ENCODE assay signal across 26 cellular contexts in genomic region chr21:44763451-44764318, GRCh38. TPM values are rescaled to one million over a fixed set of nuclear protein-coding genes. Genes with fewer than 3 reads are reported as not detected.
"Had no signal": no experiment of that assay in that cellular context is flagged by ENCODE, and none has a peak within 500 bp of the region (broad histone marks: within the 10 kb centered on the region; RNA-seq: fewer than 3 reads in every experiment).

No MANE protein-coding gene starts in this region.

- H3K9ac ChIP-seq: parathyroid adenoma had no signal

- H3K79me2 ChIP-seq: parathyroid adenoma had no signal

- H3K9me3 ChIP-seq: adrenal gland, breast epithelium, gastroesophageal sphincter, heart left ventricle, neutrophil, tibial nerve had no signal

- H3K4me1 ChIP-seq: adrenal gland, breast epithelium, gastroesophageal sphincter, parathyroid adenoma had no signal

- H3K36me3 Mint-ChIP-seq: activated naive CD4-positive, alpha-beta T cell treated with anti-CD3 and anti-CD28 coated beads, Interleukin-2, amount 50 U/mL, for 72 hours; natural killer cell had no signal

- H3K36me3 ChIP-seq: adrenal gland, breast epithelium, neutrophil had no signal

- H3K27ac ChIP-seq: adrenal gland, breast epithelium, gastroesophageal sphincter, heart left ventricle, neutrophil, parathyroid adenoma, tibial nerve had no signal

- H3K27ac Mint-ChIP-seq: activated naive CD4-positive, alpha-beta T cell treated with anti-CD3 and anti-CD28 coated beads, Interleukin-2, amount 50 U/mL, for 72 hours; activated T-cell treated with anti-CD3 and anti-CD28 coated beads, Interleukin-2, amount 50 U/mL, for 72 hours; dendritic cell treated with granulocyte-macrophage colony-stimulating factor and Interleukin-4, amounts not matched to agents 40 ng/mL and 50 ng/mL, for 4 days; natural killer cell had no signal

- ATAC-seq: activated naive CD4-positive, alpha-beta T cell treated with anti-CD3 and anti-CD28 coated beads, Interleukin-2, amount 50 U/mL, for 72 hours; activated T-cell treated with anti-CD3 and anti-CD28 coated beads, Interleukin-2, amount 50 U/mL, for 72 hours; esophagus mucosa; gastroesophageal sphincter; heart left ventricle; natural killer cell had no signal

- H2AFZ ChIP-seq: parathyroid adenoma had no signal

- H3K27me3 ChIP-seq: adrenal gland, breast epithelium, heart left ventricle, tibial nerve had no signal

- H3K27me3 Mint-ChIP-seq: dendritic cell treated with granulocyte-macrophage colony-stimulating factor and Interleukin-4, amounts not matched to agents 40 ng/mL and 50 ng/mL, for 4 days had no signal

- H3K9me3 Mint-ChIP-seq: activated naive CD4-positive, alpha-beta T cell treated with anti-CD3 and anti-CD28 coated beads, Interleukin-2, amount 50 U/mL, for 72 hours; activated T-cell treated with anti-CD3 and anti-CD28 coated beads, Interleukin-2, amount 50 U/mL, for 72 hours; dendritic cell treated with granulocyte-macrophage colony-stimulating factor and Interleukin-4, amounts not matched to agents 40 ng/mL and 50 ng/mL, for 4 days; natural killer cell had no signal

- H3K4me3 ChIP-seq: adrenal gland, breast epithelium, gastroesophageal sphincter, heart left ventricle, tibial nerve had no signal

- DNase-seq: activated CD4-positive, alpha-beta T cell treated with anti-CD3 and anti-CD28 coated beads, Interleukin-2, amount 50 U/mL, for 4 hours; activated CD4-positive, CD25-positive, alpha-beta regulatory T cell treated with anti-CD3 and anti-CD28 coated beads, Interleukin-2, amount 50 U/mL, for 72 hours; activated gamma-delta T cell treated with Interleukin-2 at 50 U/mL for 16 hours; activated T-cell treated with anti-CD3 and anti-CD28 coated beads, Interleukin-2, amount 50 U/mL, for 72 hours; cerebellar nuclear complex; effector CD8-positive, alpha-beta T cell; kidney glomerular epithelial cell; mesendoderm; natural killer cell; stimulated activated CD4-positive, alpha-beta T cell treated with anti-CD3 and anti-CD28 coated beads, Interleukin-12 subunit alpha, Interleukin-12 subunit beta, amount 100 ng/mL, for 4 hours; stimulated activated CD4-positive, alpha-beta T cell treated with anti-CD3 and anti-CD28 coated beads, Interleukin-1b, Interleukin-23, amount 100 ng/mL, for 48 hours; stimulated activated CD8-positive, alpha-beta memory T cell treated with anti-CD3 and anti-CD28 coated beads, Interleukin-4, amount 100 ng/mL, for 48 hours; stimulated activated naive CD4-positive, alpha-beta T cell treated with Interleukin-2 at 50 U/mL for 16 hours had no signal

- H3K4me3 Mint-ChIP-seq: activated T-cell treated with anti-CD3 and anti-CD28 coated beads, Interleukin-2, amount 50 U/mL, for 72 hours; dendritic cell treated with granulocyte-macrophage colony-stimulating factor and Interleukin-4, amounts not matched to agents 40 ng/mL and 50 ng/mL, for 4 days; natural killer cell had no signal

RNA-seq across cellular contexts. Expression of gene TSPEAR, which starts 52.3 kb away (rescaled TPM):
- total RNA-seq: activated CD8-positive, alpha-beta memory T cell treated with anti-CD3 and anti-CD28 coated beads for 36 hours; activated naive CD4-positive, alpha-beta T cell treated with anti-CD3 and anti-CD28 coated beads, Interleukin-2, amount 50 U/mL, for 72 hours; activated T-cell treated with anti-CD3 and anti-CD28 coated beads, Interleukin-2, amount 50 U/mL, for 72 hours; adrenal gland; astrocyte; gastroesophageal sphincter; natural killer cell; T-helper 1 cell treated with Interleukin-12 subunit alpha and Interleukin-12 subunit beta and Interleukin-4 antibody, amounts not matched to agents 30 ng/mL and 1 ng/mL, for 36 hours; tibial nerve had no signal
